ENCODE assay signal across 11 cellular contexts in genomic region chr14:98984719-98985041, GRCh38.
A peak's percentile ranks its signal among the peaks of the same experiment; 100 is the strongest.
DNase-seq lines count a peak whose midpoint lies in the region; ATAC-seq and TF ChIP-seq lines count a peak whose summit lies in the region.
"Had no signal": no experiment of that assay in that cellular context is flagged by ENCODE, and none has a peak within 500 bp of the region (broad histone marks: within the 10 kb centered on the region; RNA-seq: fewer than 3 reads in every experiment).

No MANE protein-coding gene starts in this region.

- peak; percentile 97 for ATAC-seq in activated CD8-positive, alpha-beta memory T cell treated with anti-CD3 and anti-CD28 coated beads, Interleukin-2, amount 10 ng/mL, durations not matched to agents 7 days and 5 days
- ATAC-seq in psoas muscle (no peak), HG02840 (IDR thresholded peaks at IDR 0.05; ENCODE audit: low FRiP score, unreplicated experiment) (no peak), HG03095 (IDR thresholded peaks at IDR 0.05; ENCODE audit: unreplicated experiment) (no peak), GM18520 (IDR thresholded peaks at IDR 0.05; ENCODE audit: unreplicated experiment) (no peak)

- no peak for TF ChIP-seq CTCF in psoas muscle (IDR thresholded peaks at IDR 0.05)

- intact Hi-C loops in psoas muscle (cut with DNase I) = no loop called here

- peak overlapping the region; percentile 9 for H3K4me3 ChIP-seq in effector memory CD4-positive, alpha-beta T cell (ENCODE audit: insufficient read depth, low read depth, low read length, poor library complexity, severe bottlenecking)
- H3K4me3 ChIP-seq in psoas muscle = no peak overlapping the region
- H3K4me3 ChIP-seq: lung, smooth muscle cell had no signal

- H3K27ac ChIP-seq in KOPT-K1 (ENCODE audit: low read depth, low read length, poor library complexity, severe bottlenecking) (peak overlapping the region; percentile 71), psoas muscle (no peak overlapping the region)
- peak overlapping the region; percentile 44 for H3K27ac ChIP-seq in effector memory CD4-positive, alpha-beta T cell (ENCODE audit: insufficient read depth, low read length, poor library complexity, severe bottlenecking)

- peak overlapping the region; percentile 20 for H3K4me3 Mint-ChIP-seq in activated CD8-positive, alpha-beta memory T cell treated with anti-CD3 and anti-CD28 coated beads, Interleukin-2, amount 10 ng/mL, durations not matched to agents 7 days and 5 days
- H3K4me3 Mint-ChIP-seq: CD14-positive monocyte had no signal

- 81 to 88% (median 87%) methylated on average over 7 of the region's 7 CpGs for WGBS in psoas muscle, 3 donors

- H3K36me3 ChIP-seq in KOPT-K1 (ENCODE audit: insufficient read depth, low read length) (no peaks in the 10 kb centered on the region), psoas muscle (ENCODE audit: insufficient read depth in 1 of 2, low read depth in 1 of 2) (no peaks in the 10 kb centered on the region)
- no peaks in the 10 kb centered on the region for H3K36me3 ChIP-seq in effector memory CD4-positive, alpha-beta T cell (ENCODE audit: control insufficient read depth, insufficient read depth, low read length)

- peaks cover 3% of the 10 kb centered on the region for H3K36me3 Mint-ChIP-seq in activated CD8-positive, alpha-beta memory T cell treated with anti-CD3 and anti-CD28 coated beads, Interleukin-2, amount 10 ng/mL, durations not matched to agents 7 days and 5 days
- H3K36me3 Mint-ChIP-seq: CD14-positive monocyte had no signal

- DNase-seq in activated CD8-positive, alpha-beta memory T cell treated with anti-CD3 and anti-CD28 coated beads, Interleukin-2, amount 10 ng/mL, durations not matched to agents 7 days and 5 days = peak; percentile 93
- peak; percentile 56 to 73 (median 56) for DNase-seq in effector memory CD4-positive, alpha-beta T cell
- peak; percentile 27 to 50 (median 46) for DNase-seq in stimulated activated CD4-positive, alpha-beta T cell treated with anti-CD3 and anti-CD28 coated beads, TNF-alpha, amount 100 ng/mL, for 48 hours (ENCODE audit: low read depth in 3 of 3)
- DNase-seq in psoas muscle = no peak

- H3K27me3 ChIP-seq in effector memory CD4-positive, alpha-beta T cell (replicated peaks; ENCODE audit: control insufficient read depth, insufficient read depth, low read length, poor library complexity, severe bottlenecking) = no peaks in the 10 kb centered on the region
- H3K27me3 ChIP-seq in psoas muscle (ENCODE audit: insufficient read depth in 3 of 3, low read length in 2 of 3) = no peaks in the 10 kb centered on the region

- peaks cover 28% of the 10 kb centered on the region for H3K4me1 ChIP-seq in effector memory CD4-positive, alpha-beta T cell (ENCODE audit: control insufficient read depth, insufficient read depth, low read length, poor library complexity, severe bottlenecking)
- H3K4me1 ChIP-seq in psoas muscle = no peaks in the 10 kb centered on the region

- H3K4me1 Mint-ChIP-seq in activated CD8-positive, alpha-beta memory T cell treated with anti-CD3 and anti-CD28 coated beads, Interleukin-2, amount 10 ng/mL, durations not matched to agents 7 days and 5 days = peaks cover 39% of the 10 kb centered on the region

- no peaks in the 10 kb centered on the region for H3K27me3 Mint-ChIP-seq in activated CD8-positive, alpha-beta memory T cell treated with anti-CD3 and anti-CD28 coated beads, Interleukin-2, amount 10 ng/mL, durations not matched to agents 7 days and 5 days

- H3K9me3 Mint-ChIP-seq in activated CD8-positive, alpha-beta memory T cell treated with anti-CD3 and anti-CD28 coated beads, Interleukin-2, amount 10 ng/mL, durations not matched to agents 7 days and 5 days (ENCODE audit: low read depth) = peaks cover 1% of the 10 kb centered on the region

- CTCF ChIA-PET in activated CD8-positive, alpha-beta memory T cell treated with anti-CD3 and anti-CD28 coated beads, Interleukin-2, amount 10 ng/mL, durations not matched to agents 7 days and 5 days (lab: Charles Lee) = interaction anchor here (0.7 to 3.3 kb wide), 5 partner anchors 10 to 284 kb away, joined by 3 to 17 read pairs (median 3); no protein-coding TSS in a partner anchor

- no peaks in the 10 kb centered on the region for H3K9me3 ChIP-seq in KOPT-K1 (ENCODE audit: insufficient read depth, low read length, poor library complexity, severe bottlenecking)
- no peaks in the 10 kb centered on the region for H3K9me3 ChIP-seq in effector memory CD4-positive, alpha-beta T cell (ENCODE audit: control insufficient read depth, low read length)
- H3K9me3 ChIP-seq in psoas muscle = no peaks in the 10 kb centered on the region

- peak overlapping the region; percentile 97 for H3K27ac Mint-ChIP-seq in activated CD8-positive, alpha-beta memory T cell treated with anti-CD3 and anti-CD28 coated beads, Interleukin-2, amount 10 ng/mL, durations not matched to agents 7 days and 5 days

Comparison
In these comparisons a context has a peak if more than half of its experiments do, and no peak if none do; other contexts are left out.
1. DNase-seq: peak in activated CD8-positive, alpha-beta memory T cell treated with anti-CD3 and anti-CD28 coated beads, Interleukin-2, amount 10 ng/mL, durations not matched to agents 7 days and 5 days (single experiment), effector memory CD4-positive, alpha-beta T cell (3 of 3) and stimulated activated CD4-positive, alpha-beta T cell treated with anti-CD3 and anti-CD28 coated beads, TNF-alpha, amount 100 ng/mL, for 48 hours (3 of 3); none in psoas muscle (0 of 2).